Comparison of ENCODE assay signal across 10 cellular contexts in genomic region chr11:117172678-117173421, GRCh38. TPM values are rescaled to one million over a fixed set of nuclear protein-coding genes. Genes with fewer than 3 reads are reported as not detected.
A peak's percentile ranks its signal among the peaks of the same experiment; 100 is the strongest.
DNase-seq lines count a peak whose midpoint lies in the region; ATAC-seq and TF ChIP-seq lines count a peak whose summit lies in the region.
"Had no signal": no experiment of that assay in that cellular context is flagged by ENCODE, and none has a peak within 500 bp of the region (broad histone marks: within the 10 kb centered on the region; RNA-seq: fewer than 3 reads in every experiment).

No MANE protein-coding gene starts in this region.

- TF ChIP-seq EP300 in suprapubic skin (IDR thresholded peaks at IDR 0.05): no peak

- H3K4me1 Mint-ChIP-seq in activated CD4-positive, alpha-beta T cell treated with anti-CD3 and anti-CD28 coated beads for 36 hours: peaks cover 15% of the 10 kb centered on the region
- H3K4me1 Mint-ChIP-seq in dendritic cell treated with granulocyte-macrophage colony-stimulating factor and Interleukin-4, amounts not matched to agents 40 ng/mL and 50 ng/mL, for 4 days (ENCODE audit: low read depth): peaks cover 43% of the 10 kb centered on the region

- H3K4me3 Mint-ChIP-seq in activated CD4-positive, alpha-beta T cell treated with anti-CD3 and anti-CD28 coated beads for 36 hours: no peak overlapping the region
- H3K4me3 Mint-ChIP-seq in dendritic cell treated with granulocyte-macrophage colony-stimulating factor and Interleukin-4, amounts not matched to agents 40 ng/mL and 50 ng/mL, for 4 days: peak overlapping the region; percentile 26

- intact Hi-C loops in activated CD4-positive, alpha-beta T cell treated with anti-CD3 and anti-CD28 coated beads for 36 hours (cut with DNase I, micrococcal nuclease): loop anchor here in 1 of 2 experiments (10.0 kb wide), 1 partner anchor 152 kb away; the partner anchor contains the start of gene CEP164
- intact Hi-C loops in dendritic cell treated with granulocyte-macrophage colony-stimulating factor and Interleukin-4, amounts not matched to agents 40 ng/mL and 50 ng/mL, for 4 days (cut with micrococcal nuclease): no loop called here
- intact Hi-C loops in left lung (cut with DNase I): no loop called here

- TF ChIP-seq CTCF in left lung (IDR thresholded peaks at IDR 0.05) (no peak), suprapubic skin (IDR thresholded peaks at IDR 0.05) (no peak)

- CTCF ChIA-PET in activated CD4-positive, alpha-beta T cell treated with anti-CD3 and anti-CD28 coated beads for 36 hours (lab: Charles Lee): interaction anchor here (0.6 to 2.5 kb wide), 8 partner anchors 8 to 382 kb away, joined by 3 to 16 read pairs (median 3); no protein-coding TSS in a partner anchor

- H3K27ac ChIP-seq in left lung (peak overlapping the region in 1 of 2 donors; percentile 2), suprapubic skin (peak overlapping the region; percentile 10)
- H3K27ac ChIP-seq: A549 had no signal

- peaks cover 8% of the 10 kb centered on the region for H3K36me3 Mint-ChIP-seq in activated CD4-positive, alpha-beta T cell treated with anti-CD3 and anti-CD28 coated beads for 36 hours (ENCODE audit: low read depth)
- H3K36me3 Mint-ChIP-seq in dendritic cell treated with granulocyte-macrophage colony-stimulating factor and Interleukin-4, amounts not matched to agents 40 ng/mL and 50 ng/mL, for 4 days (ENCODE audit: low read depth): peaks cover 30% of the 10 kb centered on the region

- peak overlapping the region; percentile 37 for H3K27ac Mint-ChIP-seq in activated CD4-positive, alpha-beta T cell treated with anti-CD3 and anti-CD28 coated beads for 36 hours
- H3K27ac Mint-ChIP-seq in dendritic cell treated with granulocyte-macrophage colony-stimulating factor and Interleukin-4, amounts not matched to agents 40 ng/mL and 50 ng/mL, for 4 days: peak overlapping the region; percentile 81

- TF ChIP-seq POLR2A in suprapubic skin (IDR thresholded peaks at IDR 0.05): no peak

- H3K9me3 ChIP-seq in left lung (no peaks in the 10 kb centered on the region), suprapubic skin (no peaks in the 10 kb centered on the region)
- H3K9me3 ChIP-seq: A549 had no signal

- H3K4me1 ChIP-seq in left lung: peaks cover 7 to 16% of the 10 kb centered on the region in 2 donors
- H3K4me1 ChIP-seq in suprapubic skin: peaks cover 3% of the 10 kb centered on the region
- H3K4me1 ChIP-seq: A549 had no signal

- H3K36me3 ChIP-seq in left lung: peaks cover 0 to 42% of the 10 kb centered on the region in 2 donors
- H3K36me3 ChIP-seq in suprapubic skin: peaks cover 26% of the 10 kb centered on the region

- no peaks in the 10 kb centered on the region for H3K9me3 Mint-ChIP-seq in activated CD4-positive, alpha-beta T cell treated with anti-CD3 and anti-CD28 coated beads for 36 hours (ENCODE audit: low read depth)
- no peaks in the 10 kb centered on the region for H3K9me3 Mint-ChIP-seq in dendritic cell treated with granulocyte-macrophage colony-stimulating factor and Interleukin-4, amounts not matched to agents 40 ng/mL and 50 ng/mL, for 4 days

- WGBS in suprapubic skin: 62% methylated on average over 14 of the region's 14 CpGs

- H3K4me3 ChIP-seq in left lung (no peak overlapping the region), suprapubic skin (no peak overlapping the region)
- H3K4me3 ChIP-seq: A549 had no signal

- H3K27me3 ChIP-seq in left lung (no peaks in the 10 kb centered on the region), suprapubic skin (no peaks in the 10 kb centered on the region)

- DNase-seq in activated CD4-positive, alpha-beta T cell treated with anti-CD3 and anti-CD28 coated beads for 36 hours: no peak
- DNase-seq in activated CD4-positive, alpha-beta T cell treated with anti-CD3 and anti-CD28 coated beads for 4 hours: no peak
- DNase-seq in left lung: no peak
- peak in 1 of 2 donors; percentile 41 for DNase-seq in suprapubic skin (ENCODE audit: low spot score in 2 of 2)
- no peak for DNase-seq in NCI-H1105 treated with DMSO at 0.1 percent for 48 hours (lab: John Stamatoyannopoulos, UW)
- DNase-seq in stimulated activated CD4-positive, alpha-beta T cell treated with anti-CD3 and anti-CD28 coated beads, Interleukin-4, amount 100 ng/mL, for 24 hours: no peak
- DNase-seq: PC-3 had no signal

- POLR2A ChIA-PET in activated CD4-positive, alpha-beta T cell treated with anti-CD3 and anti-CD28 coated beads for 36 hours (lab: Charles Lee): interaction anchor here (0.8 to 1.5 kb wide), 4 partner anchors 7 to 28 kb away, joined by 3 to 5 read pairs (median 4); partner anchors contain the start of gene PAFAH1B2

- H3K27me3 Mint-ChIP-seq in activated CD4-positive, alpha-beta T cell treated with anti-CD3 and anti-CD28 coated beads for 36 hours: no peaks in the 10 kb centered on the region
- H3K27me3 Mint-ChIP-seq in dendritic cell treated with granulocyte-macrophage colony-stimulating factor and Interleukin-4, amounts not matched to agents 40 ng/mL and 50 ng/mL, for 4 days: no peaks in the 10 kb centered on the region

- no peak for ATAC-seq in activated CD4-positive, alpha-beta T cell treated with anti-CD3 and anti-CD28 coated beads for 36 hours
- peak; percentile 12 for ATAC-seq in left lung
- ATAC-seq in HG02870 (IDR thresholded peaks at IDR 0.05; ENCODE audit: unreplicated experiment): no peak
- ATAC-seq: A549, PC-3 had no signal

RNA-seq across cellular contexts. Expression of gene SIDT2, which starts 5.7 kb away (rescaled TPM):
- total RNA-seq in activated CD4-positive, alpha-beta T cell treated with anti-CD3 and anti-CD28 coated beads for 36 hours: 10 to 100 TPM; 21.5 to 23.7 TPM
- total RNA-seq in left lung (100 to 1,000 TPM in 1 of 2 donors, 10 to 100 TPM in 1; 66.1 to 112 TPM), suprapubic skin (100 to 1,000 TPM in 1 of 4 donors, 10 to 100 TPM in 3; 42.6 to 130 (median 74.7) TPM)

RNA-seq across cellular contexts. Expression of gene TAGLN, which starts 26.3 kb away (rescaled TPM):
- total RNA-seq in activated CD4-positive, alpha-beta T cell treated with anti-CD3 and anti-CD28 coated beads for 36 hours: 1 to 10 TPM; 1.6 to 2.0 TPM
- total RNA-seq in left lung (100 to 1,000 TPM; 505 to 763 TPM), suprapubic skin (100 to 1,000 TPM; 190 to 216 (median 199) TPM)

RNA-seq across cellular contexts. Expression of gene PAFAH1B2, which starts 28.8 kb away (rescaled TPM):
- total RNA-seq in activated CD4-positive, alpha-beta T cell treated with anti-CD3 and anti-CD28 coated beads for 36 hours: 10 to 100 TPM; 44.8 to 57.5 TPM
- total RNA-seq in left lung (10 to 100 TPM; 78.1 to 82.3 TPM), suprapubic skin (10 to 100 TPM; 58.0 to 67.5 (median 63.3) TPM)

RNA-seq across cellular contexts. Expression of gene PCSK7, which starts 59.0 kb away (rescaled TPM):
- 10 to 100 TPM; 95.0 to 96.2 TPM for total RNA-seq in activated CD4-positive, alpha-beta T cell treated with anti-CD3 and anti-CD28 coated beads for 36 hours
- total RNA-seq in left lung (10 to 100 TPM; 65.8 to 77.8 TPM), suprapubic skin (100 to 1,000 TPM in 1 of 4 donors, 10 to 100 TPM in 3; 56.7 to 113 (median 73.3) TPM)

RNA-seq across cellular contexts. Expression of gene RNF214, which starts 59.6 kb away (rescaled TPM):
- 10 to 100 TPM; 19.3 to 24.6 TPM for total RNA-seq in activated CD4-positive, alpha-beta T cell treated with anti-CD3 and anti-CD28 coated beads for 36 hours
- total RNA-seq in left lung (10 to 100 TPM; 21.5 to 22.3 TPM), suprapubic skin (10 to 100 TPM in 3 of 4 donors, 1 to 10 TPM in 1; 6.7 to 22.9 (median 12.2) TPM)

Comparison
In these comparisons a context has a peak if more than half of its experiments do, and no peak if none do; other contexts are left out.
1. RNA of gene TAGLN, which starts 26.3 kb away (total RNA-seq): 505 to 763 TPM in left lung and 190 to 216 TPM in suprapubic skin; 1.6 to 2.0 TPM in activated CD4-positive, alpha-beta T cell treated with anti-CD3 and anti-CD28 coated beads for 36 hours; every median in the first group is over 10 times any median in the second.